8 cellular contexts compared by ENCODE assay signal in the genomic region with DNA sequence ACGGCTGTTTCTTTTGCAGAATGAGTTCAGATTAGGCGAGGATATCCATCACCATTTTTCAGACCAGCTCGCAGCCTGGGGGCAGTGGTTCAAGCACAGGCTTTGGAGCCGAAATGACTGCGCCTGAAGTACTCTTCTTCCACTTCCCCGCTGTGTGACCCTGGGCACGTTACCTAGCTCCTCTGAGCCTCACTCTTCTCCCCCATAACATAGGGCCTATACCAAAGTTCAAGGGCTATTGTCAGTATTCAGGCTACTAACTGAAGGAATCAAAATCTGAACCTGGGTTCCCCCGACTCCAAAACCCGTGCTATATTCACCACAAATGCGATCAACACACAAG. TPM values are rescaled to one million over a fixed set of nuclear protein-coding genes. Genes with fewer than 3 reads are reported as not detected.
DNase-seq lines count a peak whose midpoint lies in the region; ATAC-seq and FAIRE-seq lines count a peak whose summit lies in the region.

No MANE protein-coding gene starts in this region.

- peak overlapping the region; percentile 88 to 96 for H3K27ac Mint-ChIP-seq in natural killer cell treated with Interleukin-12 subunit alpha and Interleukin-12 subunit beta and Interleukin-15 and Interleukin-18, amount 100 ng/mL, for 72 hours

- H3K27me3 Mint-ChIP-seq in natural killer cell treated with Interleukin-12 subunit alpha and Interleukin-12 subunit beta and Interleukin-15 and Interleukin-18, amount 100 ng/mL, for 72 hours: no peaks in the 10 kb centered on the region

- H3K27ac ChIP-seq in KOPT-K1 (ENCODE audit: low read depth, low read length, poor library complexity, severe bottlenecking) (peak overlapping the region; percentile 76), cingulate gyrus (ENCODE audit: low read depth, low read length) (peak overlapping the region; percentile 66)

- peaks cover 38 to 41% of the 10 kb centered on the region in 2 donors for H3K4me1 Mint-ChIP-seq in natural killer cell treated with Interleukin-12 subunit alpha and Interleukin-12 subunit beta and Interleukin-15 and Interleukin-18, amount 100 ng/mL, for 72 hours (ENCODE audit: low read depth in 2 of 2)

- FAIRE-seq in GM19239 (lab: Jason Lieb, UNC): peak; percentile 23

- no peaks in the 10 kb centered on the region for H3K36me3 Mint-ChIP-seq in natural killer cell treated with Interleukin-12 subunit alpha and Interleukin-12 subunit beta and Interleukin-15 and Interleukin-18, amount 100 ng/mL, for 72 hours

- peak overlapping the region; percentile 96 for H3K4me3 Mint-ChIP-seq in natural killer cell treated with Interleukin-12 subunit alpha and Interleukin-12 subunit beta and Interleukin-15 and Interleukin-18, amount 100 ng/mL, for 72 hours

- H3K36me3 ChIP-seq in KOPT-K1 (ENCODE audit: insufficient read depth, low read length): peaks cover 38% of the 10 kb centered on the region

- DNase-seq in GM19239 (ENCODE audit: insufficient read length, low spot score) (no peak), AG08396 (ENCODE audit: low spot score) (no peak), NK-92 (lab: John Stamatoyannopoulos, UW; ENCODE audit: unreplicated experiment) (no peak), islet precursor cell (no peak), NCI-H2029 treated with DMSO at 0.1 percent for 48 hours (lab: John Stamatoyannopoulos, UW) (no peak)
- no peak for DNase-seq in natural killer cell treated with Interleukin-12 subunit alpha and Interleukin-12 subunit beta and Interleukin-15 and Interleukin-18, amount 100 ng/mL, for 72 hours (ENCODE audit: low spot score)

- no peaks in the 10 kb centered on the region for H3K9me3 Mint-ChIP-seq in natural killer cell treated with Interleukin-12 subunit alpha and Interleukin-12 subunit beta and Interleukin-15 and Interleukin-18, amount 100 ng/mL, for 72 hours

- ATAC-seq in natural killer cell treated with Interleukin-12 subunit alpha and Interleukin-12 subunit beta and Interleukin-15 and Interleukin-18, amount 100 ng/mL, for 72 hours: peak; percentile 30 to 41

- H3K9me3 ChIP-seq in KOPT-K1 (ENCODE audit: insufficient read depth, low read length, poor library complexity, severe bottlenecking): no peaks in the 10 kb centered on the region

RNA-seq across cellular contexts. Expression of gene MRPL21, which starts 0.4 kb away (rescaled TPM):
- total RNA-seq in natural killer cell treated with Interleukin-12 subunit alpha and Interleukin-12 subunit beta and Interleukin-15 and Interleukin-18, amount 100 ng/mL, for 72 hours: 100 to 1,000 TPM in 1 of 2 donors, 10 to 100 TPM in 1; 57.6 to 108 TPM

RNA-seq across cellular contexts. Expression of gene IGHMBP2, which starts 0.4 kb away (rescaled TPM):
- 10 to 100 TPM; 32.8 to 62.9 TPM for total RNA-seq in natural killer cell treated with Interleukin-12 subunit alpha and Interleukin-12 subunit beta and Interleukin-15 and Interleukin-18, amount 100 ng/mL, for 72 hours
